Comparison of ENCODE assay signal across 17 cellular contexts in the genomic region with DNA sequence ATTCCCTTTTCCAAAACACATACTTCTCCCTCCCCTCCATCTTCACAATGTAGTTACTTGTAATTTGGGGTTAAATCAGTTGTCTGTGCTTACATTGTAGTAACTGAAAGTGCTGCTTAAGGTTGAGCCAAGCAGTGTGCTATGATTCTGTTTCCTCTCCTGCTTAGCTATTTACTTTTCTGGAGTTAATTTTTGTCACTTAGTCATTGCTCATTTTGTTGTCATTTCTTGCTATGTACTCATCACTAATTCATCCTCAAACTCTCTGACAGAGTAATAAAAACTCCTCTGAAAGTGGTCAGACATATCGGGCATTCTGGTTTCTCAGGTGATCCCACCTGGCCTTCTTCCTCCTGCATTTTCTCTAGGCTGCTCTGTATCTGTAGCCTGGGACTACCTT.
DNase-seq lines count a peak whose midpoint lies in the region; ATAC-seq, FAIRE-seq and TF ChIP-seq lines count a peak whose summit lies in the region.
"Had no signal": no experiment of that assay in that cellular context is flagged by ENCODE, and none has a peak within 500 bp of the region (broad histone marks: within the 10 kb centered on the region; RNA-seq: fewer than 3 reads in every experiment).

No MANE protein-coding gene starts in this region.

- POLR2A ChIA-PET in A549 (lab: Yijun Ruan, JAX), result no interaction called here

- H3K4me1 ChIP-seq in A549 (peaks cover 32% of the 10 kb centered on the region), mesenchymal stem cell (ENCODE audit: control insufficient read depth, insufficient read depth, low read depth, low read length) (no peaks in the 10 kb centered on the region)

- H3K36me3 ChIP-seq in mesenchymal stem cell (ENCODE audit: control insufficient read depth in 1 of 2, insufficient read depth in 2 of 2, low read depth in 1 of 2, low read length in 2 of 2), result peaks cover 0 to 4% of the 10 kb centered on the region in 2 experiments

- no peak for TF ChIP-seq RAD21 in A549 (conservative IDR thresholded peaks at IDR 0.05 in 1 of 2, IDR thresholded peaks at IDR 0.05 in 1 of 2)

- FAIRE-seq in A549 (lab: Jason Lieb, UNC), result no peak
- peak; percentile 61 for FAIRE-seq in H54 (lab: Jason Lieb, UNC)
- FAIRE-seq: GM19239 had no signal

- peaks cover 5% of the 10 kb centered on the region for H3K4me1 Mint-ChIP-seq in activated T-helper 17 cell treated with anti-CD3 and anti-CD28 coated beads, Interleukin-2, amount 50 U/mL, for 72 hours

- CTCF ChIA-PET in A549 (lab: Yijun Ruan, JAX), result interaction anchor here (1.0 to 1.8 kb wide), 4 partner anchors 8 to 110 kb away, joined by 3 to 8 read pairs (median 4); no protein-coding TSS in a partner anchor

- H3K4me3 ChIP-seq in A549, result no peak overlapping the region
- no peak overlapping the region for H3K4me3 ChIP-seq in mesenchymal stem cell (ENCODE audit: insufficient read depth in 1 of 2, low read depth in 1 of 2, low read length in 2 of 2)
- H3K4me3 ChIP-seq: SK-N-MC had no signal

- TF ChIP-seq POLR2A in A549 (IDR thresholded peaks at IDR 0.05; ENCODE audit: low read length) (no peak), H54 (IDR thresholded peaks at IDR 0.05; ENCODE audit: low read depth, low read length) (no peak)

- H3K27ac Mint-ChIP-seq in activated T-helper 17 cell treated with anti-CD3 and anti-CD28 coated beads, Interleukin-2, amount 50 U/mL, for 72 hours, result no peak overlapping the region

- no peak overlapping the region for H3K9ac ChIP-seq in mesenchymal stem cell (ENCODE audit: low read length)

- H3K27me3 ChIP-seq in mesenchymal stem cell (ENCODE audit: control insufficient read depth in 1 of 2, insufficient read depth in 1 of 2, low read length in 2 of 2), result no peaks in the 10 kb centered on the region

- ATAC-seq in A549, result no peak; a peak in 1 of 6 replicates
- peak; percentile 69 for ATAC-seq in activated T-helper 17 cell treated with anti-CD3 and anti-CD28 coated beads, Interleukin-2, amount 50 U/mL, for 72 hours (replicated peaks)

- H2AK5ac ChIP-seq in mesenchymal stem cell (ENCODE audit: low read length, severe bottlenecking), result peak overlapping the region; percentile 88

- no peak for TF ChIP-seq CTCF in A549 (IDR thresholded peaks at IDR 0.05)

- H2BK12ac ChIP-seq in mesenchymal stem cell (ENCODE audit: low read length in 2 of 2), result no peak overlapping the region

- peak overlapping the region in 1 of 2 experiments; percentile 29 for H3K18ac ChIP-seq in mesenchymal stem cell (ENCODE audit: low read depth in 1 of 2, low read length in 2 of 2)

- no peak overlapping the region for H3K4me3 Mint-ChIP-seq in activated T-helper 17 cell treated with anti-CD3 and anti-CD28 coated beads, Interleukin-2, amount 50 U/mL, for 72 hours

- H3K27me3 Mint-ChIP-seq in activated T-helper 17 cell treated with anti-CD3 and anti-CD28 coated beads, Interleukin-2, amount 50 U/mL, for 72 hours, result peaks cover 6% of the 10 kb centered on the region

- DNase-seq in A549 (ENCODE audit: low read depth in 1 of 2, low spot score in 1 of 2) (no peak), H54 (ENCODE audit: insufficient read length, low spot score) (no peak), mesenchymal stem cell (no peak), D341Med (ENCODE audit: low spot score) (no peak), NCI-H526 treated with DMSO at 0.1 percent for 48 hours (lab: John Stamatoyannopoulos, UW) (no peak), NCI-H187 treated with DMSO at 0.1 percent for 48 hours (lab: John Stamatoyannopoulos, UW) (no peak), medulla oblongata (ENCODE audit: extremely low spot score) (no peak)
- DNase-seq: H7, MV-4-11, NCI-H1417, NCI-H1930, NCI-H446, NCI-H748 treated with DMSO at 0.1 percent for 48 hours had no signal

- H3K9me3 Mint-ChIP-seq in activated T-helper 17 cell treated with anti-CD3 and anti-CD28 coated beads, Interleukin-2, amount 50 U/mL, for 72 hours, result no peaks in the 10 kb centered on the region

- peak overlapping the region; percentile 68 for H2BK120ac ChIP-seq in mesenchymal stem cell (ENCODE audit: low read depth, low read length)

- no peak overlapping the region for H3K14ac ChIP-seq in mesenchymal stem cell (ENCODE audit: low read length in 2 of 2)

- H3K9me3 ChIP-seq in A549 (no peaks in the 10 kb centered on the region), mesenchymal stem cell (ENCODE audit: control insufficient read depth, low read length) (no peaks in the 10 kb centered on the region)

- no peak overlapping the region for H2AFZ ChIP-seq in mesenchymal stem cell (ENCODE audit: low read depth, low read length)

- no peak overlapping the region for H4K91ac ChIP-seq in mesenchymal stem cell (ENCODE audit: low read length)

- H3K4ac ChIP-seq in mesenchymal stem cell (ENCODE audit: low read depth in 1 of 2, low read length in 2 of 2), result no peak overlapping the region

- peak overlapping the region; percentile 42 for H3K4me2 ChIP-seq in A549
- H3K4me2 ChIP-seq in mesenchymal stem cell (ENCODE audit: low read length, poor library complexity, severe bottlenecking), result no peak overlapping the region

- TF ChIP-seq EP300 in A549 (IDR thresholded peaks at IDR 0.05), result no peak

- H3K27ac ChIP-seq in A549 (peak overlapping the region in 1 of 2 experiments; percentile 53; a peak in 4 of 6 replicates), mesenchymal stem cell (ENCODE audit: low read length, poor library complexity, severe bottlenecking) (peak overlapping the region; percentile 31)
- H3K27ac ChIP-seq: C4-2B, SK-N-MC had no signal

- H4K8ac ChIP-seq in mesenchymal stem cell (ENCODE audit: low read length), result no peak overlapping the region

- peaks cover 13% of the 10 kb centered on the region for H3K79me1 ChIP-seq in mesenchymal stem cell (replicated peaks; ENCODE audit: low read length, poor library complexity, severe bottlenecking)

- no peak overlapping the region for H2BK5ac ChIP-seq in mesenchymal stem cell (ENCODE audit: low read depth, low read length, poor library complexity, severe bottlenecking)

- no peaks in the 10 kb centered on the region for H3K36me3 Mint-ChIP-seq in activated T-helper 17 cell treated with anti-CD3 and anti-CD28 coated beads, Interleukin-2, amount 50 U/mL, for 72 hours (ENCODE audit: low read depth)

- no peak overlapping the region for H3K23ac ChIP-seq in mesenchymal stem cell (ENCODE audit: low read length in 2 of 2)

- no peak overlapping the region for H2BK15ac ChIP-seq in mesenchymal stem cell (ENCODE audit: low read depth, poor library complexity, severe bottlenecking)

- 74% methylated on average over 1 of the region's 1 CpG for WGBS in A549 (ENCODE audit: missing lambda C conversion rate)
- WGBS in mesenchymal stem cell, result 72% methylated on average over 1 of the region's 1 CpG

TF ChIP-seq in A549, 52 proteins besides CTCF, POLR2A, EP300 and RAD21:
- TF ChIP-seq, protein P1, sequence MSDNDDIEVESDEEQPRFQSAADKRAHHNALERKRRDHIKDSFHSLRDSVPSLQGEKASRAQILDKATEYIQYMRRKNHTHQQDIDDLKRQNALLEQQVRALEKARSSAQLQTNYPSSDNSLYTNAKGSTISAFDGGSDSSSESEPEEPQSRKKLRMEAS (IDR thresholded peaks at IDR 0.05), result no peak
- TF ChIP-seq CHD2 (IDR thresholded peaks at IDR 0.05; ENCODE audit: low read length, partially characterized antibody), result no peak
- no peak for TF ChIP-seq ZNF302 (CRISPR knock-in tag; IDR thresholded peaks at IDR 0.05)
- TF ChIP-seq NR3C1 (IDR thresholded peaks at IDR 0.05), result no peak
- TF ChIP-seq HEYL (CRISPR knock-in tag; IDR thresholded peaks at IDR 0.05), result no peak
- TF ChIP-seq, protein P2, sequence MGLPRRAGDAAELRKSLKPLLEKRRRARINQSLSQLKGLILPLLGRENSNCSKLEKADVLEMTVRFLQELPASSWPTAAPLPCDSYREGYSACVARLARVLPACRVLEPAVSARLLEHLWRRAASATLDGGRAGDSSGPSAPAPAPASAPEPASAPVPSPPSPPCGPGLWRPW (IDR thresholded peaks at IDR 0.05), result no peak
- TF ChIP-seq CEBPB (IDR thresholded peaks at IDR 0.05), result no peak
- no peak for TF ChIP-seq RFX5 (IDR thresholded peaks at IDR 0.05)
- no peak for TF ChIP-seq EHF (CRISPR knock-in tag; IDR thresholded peaks at IDR 0.05)
- TF ChIP-seq, protein P3, sequence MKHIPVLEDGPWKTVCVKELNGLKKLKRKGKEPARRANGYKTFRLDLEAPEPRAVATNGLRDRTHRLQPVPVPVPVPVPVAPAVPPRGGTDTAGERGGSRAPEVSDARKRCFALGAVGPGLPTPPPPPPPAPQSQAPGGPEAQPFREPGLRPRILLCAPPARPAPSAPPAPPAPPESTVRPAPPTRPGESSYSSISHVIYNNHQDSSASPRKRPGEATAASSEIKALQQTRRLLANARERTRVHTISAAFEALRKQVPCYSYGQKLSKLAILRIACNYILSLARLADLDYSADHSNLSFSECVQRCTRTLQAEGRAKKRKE (CRISPR knock-in tag; IDR thresholded peaks at IDR 0.05; ENCODE audit: low read depth), result no peak
- no peak for TF ChIP-seq JUN (IDR thresholded peaks at IDR 0.05)
- no peak for TF ChIP-seq BHLHE40 (IDR thresholded peaks at IDR 0.05; ENCODE audit: low read depth, low read length)
- TF ChIP-seq TFCP2L1 (CRISPR knock-in tag; IDR thresholded peaks at IDR 0.05), result no peak
- no peak for TF ChIP-seq MAFK (IDR thresholded peaks at IDR 0.05; ENCODE audit: partially characterized antibody)
TF ChIP-seq in A549: peak in this region for 0.
